9 cellular contexts compared by ENCODE assay signal in genomic region chr5:170896779-170897178, GRCh38.
DNase-seq lines count a peak whose midpoint lies in the region; ATAC-seq and TF ChIP-seq lines count a peak whose summit lies in the region.
"Had no signal": no experiment of that assay in that cellular context is flagged by ENCODE, and none has a peak within 500 bp of the region (broad histone marks: within the 10 kb centered on the region; RNA-seq: fewer than 3 reads in every experiment).

No MANE protein-coding gene starts in this region.

- no peaks in the 10 kb centered on the region for H3K36me3 ChIP-seq in NT2/D1 (ENCODE audit: insufficient read depth, insufficient read length, low read length)

- no peaks in the 10 kb centered on the region for H3K27me3 ChIP-seq in NT2/D1 (ENCODE audit: insufficient read depth, insufficient read length)

- no peaks in the 10 kb centered on the region for H3K4me1 ChIP-seq in NT2/D1 (ENCODE audit: insufficient read depth, insufficient read length)

- TF ChIP-seq CTCF in GM12874 (IDR thresholded peaks at IDR 0.05; ENCODE audit: insufficient read depth, low read depth, low read length) (peak; percentile 59), retinal pigment epithelial cell (conservative IDR thresholded peaks at IDR 0.05; ENCODE audit: low read depth, low read length) (peak; percentile 45)

- H3K9ac ChIP-seq in NT2/D1 (ENCODE audit: insufficient read length, low read depth), result no peak overlapping the region

- ATAC-seq in GM18505 (IDR thresholded peaks at IDR 0.05; ENCODE audit: unreplicated experiment) (no peak), GM18498 (IDR thresholded peaks at IDR 0.05; ENCODE audit: unreplicated experiment) (no peak)
- ATAC-seq: activated CD8-positive, alpha-beta memory T cell treated with anti-CD3 and anti-CD28 coated beads, Interleukin-2, amount 10 ng/mL, durations not matched to agents 7 days and 5 days had no signal

- no peak for TF ChIP-seq POLR2A in GM18505 (IDR thresholded peaks at IDR 0.05; ENCODE audit: borderline replicate concordance, extremely low read depth, insufficient read depth, insufficient read length)

- DNase-seq in NT2/D1 (ENCODE audit: low read depth, low spot score) (peak; percentile 16), fibroblast of peridontal ligament (ENCODE audit: extremely low read depth) (peak; percentile 35), retinal pigment epithelial cell (ENCODE audit: low read depth) (no peak), NCI-H524 treated with DMSO at 0.1 percent for 48 hours (lab: John Stamatoyannopoulos, UW) (no peak)
- DNase-seq: activated CD8-positive, alpha-beta memory T cell treated with anti-CD3 and anti-CD28 coated beads, Interleukin-2, amount 10 ng/mL, durations not matched to agents 7 days and 5 days; naive B cell had no signal

- no peak overlapping the region for H3K4me3 ChIP-seq in NT2/D1 (ENCODE audit: insufficient read length, low read depth)
- H3K4me3 ChIP-seq in retinal pigment epithelial cell (ENCODE audit: low read length), result no peak overlapping the region

- H3K9me3 ChIP-seq in NT2/D1 (ENCODE audit: insufficient read depth, low read length), result no peaks in the 10 kb centered on the region

Comparison
In these comparisons a context has a peak if more than half of its experiments do, and no peak if none do; other contexts are left out.
1. DNase-seq: peak in NT2/D1 (single experiment) and fibroblast of peridontal ligament (single experiment); none in retinal pigment epithelial cell (single experiment) and NCI-H524 treated with DMSO at 0.1 percent for 48 hours (single experiment).